In the genomic region with DNA sequence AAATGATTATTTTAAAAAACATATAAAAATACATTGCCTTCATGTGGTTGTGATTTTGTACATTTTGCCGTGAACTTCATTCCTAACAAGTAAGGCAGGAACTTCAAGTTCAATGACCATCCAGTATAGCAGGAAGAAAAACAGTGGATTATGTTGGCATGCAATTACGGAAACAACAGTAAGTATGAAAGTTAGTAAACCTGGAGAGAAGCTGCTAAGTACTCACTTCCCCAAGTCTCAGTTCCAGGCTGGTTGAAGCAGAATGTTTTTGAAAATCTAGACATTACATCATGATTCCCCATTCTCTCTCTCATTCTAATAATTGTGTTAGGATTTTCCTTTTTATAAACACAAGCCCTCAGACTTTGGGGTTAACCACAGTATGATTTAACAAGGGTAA, we compare ENCODE assay signal across 23 cellular contexts.
"Had no signal": no experiment of that assay in that cellular context is flagged by ENCODE, and none has a peak within 500 bp of the region (broad histone marks: within the 10 kb centered on the region; RNA-seq: fewer than 3 reads in every experiment).

No MANE protein-coding gene starts in this region.

- H3K4me1 ChIP-seq: esophagus muscularis mucosa, foreskin keratinocyte, gastroesophageal sphincter, heart left ventricle, lower lobe of right lung had no signal

- H3K79me2 ChIP-seq: hepatocyte had no signal

- H3K9me3 ChIP-seq: esophagus muscularis mucosa, gastroesophageal sphincter, heart left ventricle, lower lobe of right lung, mucosa of descending colon had no signal

- H3K4me3 Mint-ChIP-seq: immature natural killer cell, mesothelial cell of epicardium, naive B cell had no signal

- H3K36me3 ChIP-seq: esophagus muscularis mucosa, gastroesophageal sphincter, heart left ventricle, lower lobe of right lung had no signal

- ATAC-seq: foreskin keratinocyte, gastroesophageal sphincter, heart left ventricle, left colon, left lobe of liver, left ventricle myocardium superior, mucosa of descending colon had no signal

- DNase-seq: dermis blood vessel endothelial cell; dorsolateral prefrontal cortex; effector CD4-positive, alpha-beta T cell; effector memory CD4-positive, alpha-beta T cell; foreskin keratinocyte; heart left ventricle; hypothalamus; immature natural killer cell; islet precursor cell; kidney; kidney glomerular epithelial cell; left colon; left ventricle myocardium superior; lower lobe of right lung; mesenchymal stem cell; mucosa of descending colon; naive B cell had no signal

- H3K9me3 Mint-ChIP-seq: mesothelial cell of epicardium had no signal

- H3K27me3 ChIP-seq: esophagus muscularis mucosa, foreskin keratinocyte, gastroesophageal sphincter, hepatocyte had no signal

- H3K27ac ChIP-seq: coronary artery, dorsolateral prefrontal cortex, esophagus muscularis mucosa, foreskin keratinocyte, gastroesophageal sphincter, heart left ventricle, hepatocyte, lower lobe of right lung had no signal

- H3K27me3 Mint-ChIP-seq: naive B cell had no signal

- H3K27ac Mint-ChIP-seq: immature natural killer cell, mesothelial cell of epicardium, naive B cell had no signal

- H3K4me1 Mint-ChIP-seq: immature natural killer cell, mesothelial cell of epicardium, naive B cell had no signal

- H3K36me3 Mint-ChIP-seq: immature natural killer cell, mesothelial cell of epicardium, naive B cell had no signal

- H2AFZ ChIP-seq: hepatocyte had no signal

- H3K4me2 ChIP-seq: hepatocyte had no signal

- H3K4me3 ChIP-seq: coronary artery, dorsolateral prefrontal cortex, esophagus muscularis mucosa, gastroesophageal sphincter, heart left ventricle, hepatocyte, lower lobe of right lung, mucosa of descending colon had no signal
